ENCODE assay signal across 10 cellular contexts in genomic region chr16:58299757-58300349, GRCh38. TPM values are rescaled to one million over a fixed set of nuclear protein-coding genes. Genes with fewer than 3 reads are reported as not detected.
DNase-seq lines count a peak whose midpoint lies in the region; FAIRE-seq and TF ChIP-seq lines count a peak whose summit lies in the region.
"Had no signal": no experiment of that assay in that cellular context is flagged by ENCODE, and none has a peak within 500 bp of the region (broad histone marks: within the 10 kb centered on the region; RNA-seq: fewer than 3 reads in every experiment).

No MANE protein-coding gene starts in this region.

- H3K27me3 ChIP-seq in HL-60 (ENCODE audit: insufficient read depth, poor library complexity, severe bottlenecking) (no peaks in the 10 kb centered on the region), kidney epithelial cell (ENCODE audit: control insufficient read depth, insufficient read depth, low read length) (no peaks in the 10 kb centered on the region)

- DNase-seq in D721Med (ENCODE audit: insufficient read length, low spot score) (no peak), HL-60 (ENCODE audit: low read depth in 1 of 2, low spot score in 1 of 2) (peak; percentile 4 to 20), kidney epithelial cell (ENCODE audit: low read depth) (no peak), D341Med (ENCODE audit: low spot score) (no peak), NCI-H2227 (lab: John Stamatoyannopoulos, UW; ENCODE audit: unreplicated experiment) (no peak), AG20443 (ENCODE audit: low spot score) (no peak), urothelium cell line (ENCODE audit: low spot score) (no peak)

- FAIRE-seq in D721Med (lab: Jason Lieb, UNC) (no peak), urothelium cell line (lab: Jason Lieb, UNC) (no peak)

- no peak overlapping the region for H3K4me3 ChIP-seq in HL-60 (replicated peaks; ENCODE audit: insufficient read depth, low read length)
- no peak overlapping the region for H3K4me3 ChIP-seq in kidney epithelial cell (ENCODE audit: low read depth, low read length)

- H3K27ac ChIP-seq in HL-60 (replicated peaks) (no peak overlapping the region), VCaP (no peak overlapping the region)

- peak; percentile 9 for TF ChIP-seq CTCF in D721Med (IDR thresholded peaks at IDR 0.05; ENCODE audit: insufficient read depth, missing control alignments)
- TF ChIP-seq CTCF in HL-60 (IDR thresholded peaks at IDR 0.05; ENCODE audit: insufficient read depth, low read length) = peak; percentile 60
- TF ChIP-seq CTCF in VCaP (conservative IDR thresholded peaks at IDR 0.05) = peak; percentile 69
- peak; percentile 54 for TF ChIP-seq CTCF in kidney epithelial cell (IDR thresholded peaks at IDR 0.05; ENCODE audit: insufficient read depth, low read length, poor library complexity, severe bottlenecking)

- H3K36me3 ChIP-seq in kidney epithelial cell (ENCODE audit: control insufficient read depth, insufficient read depth, low read length) = no peaks in the 10 kb centered on the region

RNA-seq across cellular contexts. Expression of gene PRSS54, which starts 5.0 kb away (rescaled TPM):
- total RNA-seq in kidney epithelial cell = not detected in 2 replicates
- total RNA-seq: M059J, temporal lobe had no signal

Comparison
In these comparisons a context has a peak if more than half of its experiments do, and no peak if none do; other contexts are left out.
1. DNase-seq: peak in HL-60 (2 of 2); none in D721Med (single experiment), kidney epithelial cell (single experiment), D341Med (single experiment), NCI-H2227 (single experiment), AG20443 (single experiment) and urothelium cell line (single experiment).
2. CTCF ChIP-seq: peak in every context shown above with its lines; median percentile 69 in VCaP; 60 in HL-60; 54 in kidney epithelial cell; 9 in D721Med.